ENCODE assay signal across 8 cellular contexts in the genomic region with DNA sequence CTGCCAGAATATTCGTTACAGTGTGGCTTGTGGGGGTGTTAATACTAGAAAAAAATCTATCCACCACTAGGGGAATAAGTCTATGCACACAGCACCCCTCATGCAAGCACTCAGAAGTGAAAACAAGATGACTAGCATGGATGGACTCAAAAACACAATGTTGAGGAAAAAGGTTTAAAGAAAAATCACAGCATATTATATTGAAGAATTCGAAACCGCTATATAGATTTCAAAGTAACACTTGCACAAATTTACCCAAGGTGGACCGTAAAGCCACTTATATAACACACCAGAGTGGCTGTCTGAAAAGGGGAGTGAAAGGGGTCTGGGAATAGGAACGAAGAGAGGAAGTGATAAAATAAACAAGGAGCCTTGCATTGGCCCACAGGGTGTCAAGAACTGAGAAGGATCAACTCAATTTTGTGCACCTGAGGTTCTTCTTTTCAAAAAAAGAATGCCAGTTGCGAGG. TPM values are rescaled to one million over a fixed set of nuclear protein-coding genes. Genes with fewer than 3 reads are reported as not detected.
A peak's percentile ranks its signal among the peaks of the same experiment; 100 is the strongest.
DNase-seq lines count a peak whose midpoint lies in the region; ATAC-seq lines count a peak whose summit lies in the region.

No MANE protein-coding gene starts in this region.

- ATAC-seq in HG02970 (IDR thresholded peaks at IDR 0.05; ENCODE audit: low FRiP score, unreplicated experiment) = peak; percentile 34
- ATAC-seq in right cardiac atrium = peak; percentile 66 to 73

- H3K4me3 ChIP-seq in ACC112 (ENCODE audit: low read depth, low read length) (peak overlapping the region; percentile 97), GM08714 (ENCODE audit: low read length) (peak overlapping the region; percentile 99), right cardiac atrium (ENCODE audit: low read length) (peak overlapping the region; percentile 96)

- H3K36me3 ChIP-seq in ACC112 (ENCODE audit: insufficient read depth, low read length) = peaks cover 10% of the 10 kb centered on the region; the same call in 1 of the 2 replicates

- H3K79me2 ChIP-seq in ACC112 (ENCODE audit: control insufficient read depth, insufficient read depth, low read length, unreplicated experiment) = peaks cover 30% of the 10 kb centered on the region

- no peaks in the 10 kb centered on the region for H3K27me3 ChIP-seq in ACC112 (ENCODE audit: insufficient read depth, low read length)
- H3K27me3 ChIP-seq in right cardiac atrium (ENCODE audit: control insufficient read depth, insufficient read depth) = no peaks in the 10 kb centered on the region

- no peaks in the 10 kb centered on the region for H3K9me3 ChIP-seq in right cardiac atrium (ENCODE audit: control insufficient read depth, low read length)

- DNase-seq in NCI-H82 treated with DMSO at 0.1 percent for 48 hours (lab: John Stamatoyannopoulos, UW; ENCODE audit: unreplicated experiment) (peak; percentile 16), right cardiac atrium (no peak), retina (peak; percentile 66), epidermal melanocyte (ENCODE audit: insufficient read length, low spot score) (no peak)

- intact Hi-C loops in right cardiac atrium (cut with DNase I) = no loop called here

- H3K4me1 ChIP-seq in ACC112 (ENCODE audit: control insufficient read depth, insufficient read depth, low read length, unreplicated experiment) (peaks cover 4% of the 10 kb centered on the region), right cardiac atrium (ENCODE audit: control insufficient read depth, insufficient read depth, low read length) (peaks cover 12% of the 10 kb centered on the region)

- H3K27ac ChIP-seq in ACC112 (ENCODE audit: low read depth, low read length) = peak overlapping the region; percentile 48
- H3K27ac ChIP-seq in angular gyrus (ENCODE audit: low read depth, low read length) = peak overlapping the region; percentile 63
- peak overlapping the region; percentile 94 for H3K27ac ChIP-seq in right cardiac atrium (ENCODE audit: low read length)

- under 1% methylated on average over 6 of the region's 6 CpGs for WGBS in right cardiac atrium

- H2AFZ ChIP-seq in ACC112 (ENCODE audit: low read length, unreplicated experiment) = peak overlapping the region; percentile 96

RNA-seq across cellular contexts. Expression of a gene that starts 0.5 kb away (rescaled TPM):
- 10 to 100 TPM; 18.9 to 28.7 (median 25.2) TPM for total RNA-seq in right cardiac atrium
- polyA plus RNA-seq in right cardiac atrium = 25.4 TPM

RNA-seq across cellular contexts. Expression of a gene that starts 46.1 kb away (rescaled TPM):
- not detected for total RNA-seq in right cardiac atrium
- not detected for polyA plus RNA-seq in right cardiac atrium

Comparison
In these comparisons a context has a peak if more than half of its experiments do, and no peak if none do; other contexts are left out.
1. DNase-seq: peak in NCI-H82 treated with DMSO at 0.1 percent for 48 hours (single experiment) and retina (single experiment); none in right cardiac atrium (0 of 3) and epidermal melanocyte (single experiment).
2. Peak in every context shown above with its lines, with median percentiles within 50 percentile points of each other: H3K27ac ChIP-seq and H3K4me3 ChIP-seq.